8 cellular contexts compared by ENCODE assay signal in genomic region chr3:51500632-51501131, GRCh38. TPM values are rescaled to one million over a fixed set of nuclear protein-coding genes. Genes with fewer than 3 reads are reported as not detected.
DNase-seq lines count a peak whose midpoint lies in the region; ATAC-seq and TF ChIP-seq lines count a peak whose summit lies in the region.

No MANE protein-coding gene starts in this region.

- 94% methylated on average over 14 of the region's 14 CpGs for WGBS in thyroid gland, 2 donors

- peak; percentile 31 for DNase-seq in activated CD4-positive, alpha-beta T cell treated with anti-CD3 and anti-CD28 coated beads for 48 hours
- no peak for DNase-seq in activated CD4-positive, alpha-beta T cell treated with anti-CD3 and anti-CD28 coated beads for 4 hours
- DNase-seq in astrocyte of the spinal cord (ENCODE audit: low read depth, low spot score) (no peak), lower lobe of right lung (peak; percentile 51), thyroid gland (peak; percentile 13 to 20), NCI-H146 (lab: John Stamatoyannopoulos, UW) (no peak), SW480 (ENCODE audit: low spot score) (no peak), GDM1 (lab: John Stamatoyannopoulos, UW) (no peak)

- H3K4me3 ChIP-seq in astrocyte of the spinal cord (ENCODE audit: low read depth, low read length) (peak overlapping the region; percentile 22), lower lobe of right lung (peak overlapping the region; percentile 95), thyroid gland (replicated peaks in 1 of 3) (no peak overlapping the region)

- in situ Hi-C loops in astrocyte of the spinal cord (cut with HindIII; ENCODE audit: low sequenced_read_pairs) = no loop called here

- H3K27me3 ChIP-seq in lower lobe of right lung (ENCODE audit: low read depth) (no peaks in the 10 kb centered on the region), thyroid gland (no peaks in the 10 kb centered on the region)

- intact Hi-C loops in lower lobe of right lung (cut with DNase I) = loop anchor here (5.0 kb wide), 1 partner anchor 172 kb away; the partner anchor contains the start of gene TEX264
- intact Hi-C loops in thyroid gland (cut with DNase I) = loop anchor here (5.0 kb wide), 1 partner anchor 302 kb away; no protein-coding TSS in a partner anchor

- H3K27ac ChIP-seq in lower lobe of right lung (peak overlapping the region; percentile 94), thyroid gland (peak overlapping the region; percentile 14 to 86 (median 80))

- H3K36me3 ChIP-seq in lower lobe of right lung (peaks cover 10% of the 10 kb centered on the region), thyroid gland (no peaks in the 10 kb centered on the region)

- no peak for TF ChIP-seq POLR2A in thyroid gland (IDR thresholded peaks at IDR 0.05)

- H3K9me3 ChIP-seq in lower lobe of right lung = no peaks in the 10 kb centered on the region
- no peaks in the 10 kb centered on the region for H3K9me3 ChIP-seq in thyroid gland

- H3K4me1 ChIP-seq in lower lobe of right lung (peaks cover 14% of the 10 kb centered on the region), thyroid gland (peaks cover 7 to 11% of the 10 kb centered on the region in 2 donors)

- no peak for ATAC-seq in lower lobe of right lung

- TF ChIP-seq CTCF in astrocyte of the spinal cord (IDR thresholded peaks at IDR 0.05; ENCODE audit: low read depth, low read length) (no peak), lower lobe of right lung (IDR thresholded peaks at IDR 0.05) (no peak), thyroid gland (IDR thresholded peaks at IDR 0.05) (no peak)

RNA-seq across cellular contexts. Expression of gene DCAF1, which starts 0.9 kb away (rescaled TPM):
- total RNA-seq in lower lobe of right lung (22.4 TPM), thyroid gland (10 to 100 TPM; 23.5 to 35.4 (median 30.1) TPM)

RNA-seq across cellular contexts. Expression of gene RAD54L2, which starts 37.8 kb away (rescaled TPM):
- 21.4 TPM for total RNA-seq in lower lobe of right lung
- total RNA-seq in thyroid gland = 10 to 100 TPM; 17.8 to 41.6 (median 22.6) TPM

Comparison
In these comparisons a context has a peak if more than half of its experiments do, and no peak if none do; other contexts are left out.
1. DNase-seq: peak in activated CD4-positive, alpha-beta T cell treated with anti-CD3 and anti-CD28 coated beads for 48 hours (single experiment), lower lobe of right lung (single experiment) and thyroid gland (2 of 2); none in activated CD4-positive, alpha-beta T cell treated with anti-CD3 and anti-CD28 coated beads for 4 hours (0 of 2), astrocyte of the spinal cord (single experiment), NCI-H146 (single experiment), SW480 (single experiment) and GDM1 (single experiment).
2. H3K4me3 ChIP-seq: peak in astrocyte of the spinal cord (single experiment) and lower lobe of right lung (single experiment); none in thyroid gland (0 of 3).